8 cellular contexts compared by ENCODE assay signal in genomic region chr12:113334786-113335539, GRCh38. TPM values are rescaled to one million over a fixed set of nuclear protein-coding genes. Genes with fewer than 3 reads are reported as not detected.
DNase-seq lines count a peak whose midpoint lies in the region; ATAC-seq and TF ChIP-seq lines count a peak whose summit lies in the region.

Gene SLC8B1 (minus strand): TSS chr12:113335109. CDS start chr12:113332878, 2,231 bp downstream.

- H3K36me3 Mint-ChIP-seq in activated B cell treated with CpG ODN at 0.5 μM for 24 hours (ENCODE audit: low read depth) (peaks cover 25% of the 10 kb centered on the region), immature natural killer cell (peaks cover 7 to 19% (median 18%) of the 10 kb centered on the region in 3 donors)

- POLR2A ChIA-PET in activated B cell treated with CpG ODN at 0.5 μM for 24 hours (lab: Charles Lee): interaction anchor here (0.5 to 2.0 kb wide), 14 partner anchors 22 to 357 kb away, joined by 3 to 13 read pairs (median 4); partner anchors contain the start of genes OAS2, PLBD2 and SDSL

- H3K4me1 Mint-ChIP-seq in activated B cell treated with CpG ODN at 0.5 μM for 24 hours (peaks cover 35% of the 10 kb centered on the region), immature natural killer cell (peaks cover 12 to 31% of the 10 kb centered on the region in 2 donors)

- H3K27ac Mint-ChIP-seq in activated B cell treated with CpG ODN at 0.5 μM for 24 hours (peak within 1 kb of the TSS; percentile 71), immature natural killer cell (peak within 1 kb of the TSS; percentile 59 to 84 (median 66))

- ATAC-seq in HG02943 (IDR thresholded peaks at IDR 0.05; ENCODE audit: low read depth, unreplicated experiment) (peak; percentile 88), activated B cell treated with CpG ODN at 0.5 μM for 24 hours (ENCODE audit: low read depth) (peak; percentile 100)

- peak within 1 kb of the TSS; percentile 70 to 72 for H3K4me3 ChIP-seq in cardiac fibroblast (replicated peaks in 1 of 2; ENCODE audit: low read depth in 2 of 2, low read length in 2 of 2)

- H3K4me3 Mint-ChIP-seq in activated B cell treated with CpG ODN at 0.5 μM for 24 hours (peak within 1 kb of the TSS; percentile 95), immature natural killer cell (peak within 1 kb of the TSS; percentile 88 to 98 (median 93))

- DNase-seq in SIG-M5 treated with dmso at 0.1 percent for 504 hours (lab: John Stamatoyannopoulos, UW; ENCODE audit: unreplicated experiment): peak; percentile 65
- no peak for DNase-seq in SIG-M5 (lab: John Stamatoyannopoulos, UW)
- DNase-seq in NCI-H2171 treated with DMSO at 0.1 percent for 48 hours (lab: John Stamatoyannopoulos, UW): peak; percentile 61
- peak; percentile 89 for DNase-seq in activated B cell treated with CpG ODN at 0.5 μM for 24 hours
- peak; percentile 76 to 86 for DNase-seq in cardiac fibroblast (ENCODE audit: low read depth in 2 of 2)
- DNase-seq in immature natural killer cell: peak; percentile 76 to 80 (median 78)
- DNase-seq in smooth muscle cell of the brain vasculature (ENCODE audit: low read depth, low spot score): peak; percentile 37

- H3K9me3 Mint-ChIP-seq in activated B cell treated with CpG ODN at 0.5 μM for 24 hours (no peaks in the 10 kb centered on the region), immature natural killer cell (no peaks in the 10 kb centered on the region)

- CTCF ChIA-PET in activated B cell treated with CpG ODN at 0.5 μM for 24 hours (lab: Charles Lee): interaction anchor here (0.7 to 0.9 kb wide), 3 partner anchors 9 to 249 kb away, joined by 3 read pairs; no protein-coding TSS in a partner anchor

- TF ChIP-seq CTCF in activated B cell treated with CpG ODN at 0.5 μM for 24 hours (IDR thresholded peaks at IDR 0.05) (no peak), cardiac fibroblast (IDR thresholded peaks at IDR 0.05; ENCODE audit: low read depth, low read length) (no peak)

- intact Hi-C loops in activated B cell treated with CpG ODN at 0.5 μM for 24 hours (cut with micrococcal nuclease): loop anchor here (1.0 to 2.0 kb wide), 5 partner anchors 23 to 632 kb away; partner anchors contain the start of genes DDX54, PLBD2, RBM19 and RITA1

- no peaks in the 10 kb centered on the region for H3K27me3 Mint-ChIP-seq in activated B cell treated with CpG ODN at 0.5 μM for 24 hours
- H3K27me3 Mint-ChIP-seq in immature natural killer cell (ENCODE audit: low read depth in 3 of 3): peaks cover 0 to 6% (median 3%) of the 10 kb centered on the region in 3 donors

RNA-seq across cellular contexts. Expression of gene SLC8B1, which starts in this region (rescaled TPM):
- total RNA-seq in activated B cell treated with CpG ODN at 0.5 μM for 24 hours: 14.3 and 22.4 TPM in 2 replicates
- polyA plus RNA-seq in immature natural killer cell: 10 to 100 TPM in 2 of 3 donors, 1 to 10 TPM in 1; 8.0 to 18.6 (median 10.3) TPM
